In genomic region chr11:96267001-96267489, GRCh38 we compare ENCODE assay signal across 13 cellular contexts.
DNase-seq lines count a peak whose midpoint lies in the region; ATAC-seq, FAIRE-seq and TF ChIP-seq lines count a peak whose summit lies in the region.
"Had no signal": no experiment of that assay in that cellular context is flagged by ENCODE, and none has a peak within 500 bp of the region (broad histone marks: within the 10 kb centered on the region; RNA-seq: fewer than 3 reads in every experiment).

No MANE protein-coding gene starts in this region.

- peak; percentile 69 for DNase-seq in GM23248
- DNase-seq in GM12878 (ENCODE audit: low read depth, low spot score), result no peak
- no peak for DNase-seq in naive thymus-derived CD8-positive, alpha-beta T cell
- DNase-seq in NK-92 treated with Interleukin-12 subunit alpha and Interleukin-12 subunit beta, amount 100 ng/mL, for 24 hours (lab: John Stamatoyannopoulos, UW), result no peak
- DNase-seq: Calu3, NCI-H187 had no signal

- RAD21 ChIA-PET in GM12878 (lab: Charles Lee; ENCODE audit: unreplicated experiment), result interaction anchor here (0.7 to 4.4 kb wide), 14 partner anchors 8 to 215 kb away, joined by 3 to 55 read pairs (median 6); partner anchors contain the start of gene MAML2

- H3K4me3 Mint-ChIP-seq in naive thymus-derived CD8-positive, alpha-beta T cell, result peak overlapping the region; percentile 59 to 86 (median 73)

- SMC1A ChIA-PET in GM12878 (lab: Charles Lee; ENCODE audit: uncharacterized antibody, unreplicated experiment), result interaction anchor here (0.7 to 6.1 kb wide), 19 partner anchors 9 to 215 kb away, joined by 3 to 57 read pairs (median 3); partner anchors contain the start of gene MAML2

- H3K9me2 ChIP-seq in GM23248 (ENCODE audit: insufficient read depth), result no peaks in the 10 kb centered on the region

- TF ChIP-seq EP300 in GM12878 (IDR thresholded peaks at IDR 0.05; ENCODE audit: borderline replicate concordance in 1 of 2, control insufficient read depth in 1 of 2, low read depth in 2 of 2, low read length in 2 of 2), result no peak; a peak in 1 of 4 replicates

- H3K4me1 Mint-ChIP-seq in naive thymus-derived CD8-positive, alpha-beta T cell, result peaks cover 40 to 92% (median 83%) of the 10 kb centered on the region in 4 donors

- in situ Hi-C loops in GM23248 (cut with MboI), result no loop called here
- in situ Hi-C loops in GM12878 (cut with MboI), result no loop called here

- H3K36me3 ChIP-seq in BLaER1 (no peaks in the 10 kb centered on the region), GM23248 (ENCODE audit: low read depth) (no peaks in the 10 kb centered on the region), GM12878 (ENCODE audit: control insufficient read depth in 2 of 2, insufficient read depth in 2 of 2, low read length in 1 of 2) (peaks cover 0 to 2% of the 10 kb centered on the region in 2 experiments; a peak in 1 of 4 replicates)
- H3K36me3 ChIP-seq: thoracic aorta had no signal

- no peak for TF ChIP-seq RAD21 in GM12878 (IDR thresholded peaks at IDR 0.05; ENCODE audit: insufficient read depth, low read depth, low read length)

- H3K27ac ChIP-seq in BLaER1, result no peak overlapping the region
- peak overlapping the region; percentile 28 for H3K27ac ChIP-seq in GM23248
- H3K27ac ChIP-seq in GM12878 (ENCODE audit: control insufficient read depth, insufficient read depth), result peak overlapping the region; percentile 73
- H3K27ac ChIP-seq: hepatocyte had no signal

- peaks cover 31 to 41% (median 34%) of the 10 kb centered on the region in 3 donors for H3K36me3 Mint-ChIP-seq in naive thymus-derived CD8-positive, alpha-beta T cell

- intact Hi-C loops in GM12878 (cut with micrococcal nuclease; ENCODE audit: unreplicated experiment), result loop anchor here (1.0 to 5.0 kb wide), 3 partner anchors 26 to 215 kb away; no protein-coding TSS in a partner anchor

- H3K79me2 ChIP-seq in GM23248 (ENCODE audit: insufficient read depth) (peaks cover 97% of the 10 kb centered on the region), GM12878 (ENCODE audit: control insufficient read depth, insufficient read depth, low read length) (peaks cover 32% of the 10 kb centered on the region)

- TF ChIP-seq POLR2A in GM12878 (IDR thresholded peaks at IDR 0.05; ENCODE audit: low read depth, low read length), result no peak

- no TSS peak for BruUV-seq in GM12878 (replicated peaks; lab: Mats Ljungman, UMichigan)

- peaks cover 0 to 23% (median 7%) of the 10 kb centered on the region in 9 donors for H3K9me3 Mint-ChIP-seq in naive thymus-derived CD8-positive, alpha-beta T cell

- H3K9ac ChIP-seq in BLaER1 (no peak overlapping the region), GM23248 (peak overlapping the region; percentile 15; the same call in 1 of the 2 replicates), GM12878 (ENCODE audit: control insufficient read depth, insufficient read depth, low read length) (peak overlapping the region; percentile 41)

- 6 to 21% methylated on average over 1 of the region's 1 CpG for WGBS in GM23248 (ENCODE audit: low coverage in 1 of 2, low lambda C conversion rate in 2 of 2, missing lambda C conversion rate in 2 of 2), 2 experiments
- WGBS in GM12878 (ENCODE audit: insufficient coverage, insufficient replicate concordance, low lambda C conversion rate, missing lambda C conversion rate), result 71% methylated on average over 1 of the region's 1 CpG

- H3K27me3 Mint-ChIP-seq in naive thymus-derived CD8-positive, alpha-beta T cell, result no peaks in the 10 kb centered on the region

- H3K4me3 ChIP-seq in BLaER1 (no peak overlapping the region), GM23248 (no peak overlapping the region), GM12878 (no peak overlapping the region)
- H3K4me3 ChIP-seq: hepatocyte, thoracic aorta had no signal

- H2AFZ ChIP-seq in GM23248, result no peak overlapping the region
- H2AFZ ChIP-seq in GM12878 (ENCODE audit: control insufficient read depth, low read depth, low read length), result no peak overlapping the region; the same call in 1 of the 2 replicates
- H2AFZ ChIP-seq: hepatocyte had no signal

- H3K27ac Mint-ChIP-seq in naive thymus-derived CD8-positive, alpha-beta T cell, result peak overlapping the region; percentile 63 to 94 (median 93)

- H3F3A ChIP-seq in GM23248 (ENCODE audit: insufficient read depth), result peaks cover 36% of the 10 kb centered on the region

- H3K4me1 ChIP-seq in BLaER1 (peaks cover 21% of the 10 kb centered on the region), GM23248 (ENCODE audit: insufficient read depth) (peaks cover 35% of the 10 kb centered on the region), GM12878 (ENCODE audit: control insufficient read depth, insufficient read depth, low read length) (peaks cover 18% of the 10 kb centered on the region)

- H3K4me2 ChIP-seq in BLaER1 (peak overlapping the region; percentile 41), GM23248 (ENCODE audit: unreplicated experiment) (peak overlapping the region; percentile 30), GM12878 (ENCODE audit: control insufficient read depth, insufficient read depth) (peak overlapping the region; percentile 94)
- H3K4me2 ChIP-seq: hepatocyte had no signal

- ATAC-seq in GM12878, result no peak; the same call in 2 of the 3 replicates
- peak; percentile 5 to 6 for ATAC-seq in naive thymus-derived CD8-positive, alpha-beta T cell
- no peak for ATAC-seq in HG03095 (IDR thresholded peaks at IDR 0.05; ENCODE audit: unreplicated experiment)
- ATAC-seq in HG03520 (IDR thresholded peaks at IDR 0.05; ENCODE audit: unreplicated experiment), result no peak
- no peak for ATAC-seq in GM21447 (IDR thresholded peaks at IDR 0.05; ENCODE audit: unreplicated experiment)
- ATAC-seq: HCT116 had no signal

- CTCF ChIA-PET in GM12878 (lab: Yijun Ruan, JAX), result interaction anchor here (0.8 to 1.9 kb wide), 10 partner anchors 9 to 76 kb away, joined by 3 to 12 read pairs (median 3); partner anchors contain the start of gene MAML2

- FAIRE-seq in GM12878 (lab: Jason Lieb, UNC), result no peak

- H3K27me3 ChIP-seq in BLaER1, result no peaks in the 10 kb centered on the region
- H3K27me3 ChIP-seq in GM23248 (replicated peaks; ENCODE audit: insufficient read depth), result no peaks in the 10 kb centered on the region
- no peaks in the 10 kb centered on the region for H3K27me3 ChIP-seq in GM12878 (replicated peaks in 1 of 2; ENCODE audit: control insufficient read depth in 2 of 2, insufficient read depth in 2 of 2, low read length in 1 of 2)
- H3K27me3 ChIP-seq: hepatocyte had no signal

- no peak for TF ChIP-seq CTCF in GM12878 (IDR thresholded peaks at IDR 0.05 in 2 of 3, conservative IDR thresholded peaks at IDR 0.05 in 1 of 3; ENCODE audit: control insufficient read depth in 2 of 3, extremely low read depth in 1 of 3, insufficient read depth in 1 of 3, low read depth in 3 of 3, low read length in 3 of 3)

- H4K20me1 ChIP-seq in BLaER1, result no peaks in the 10 kb centered on the region
- H4K20me1 ChIP-seq in GM23248 (ENCODE audit: insufficient read depth), result no peaks in the 10 kb centered on the region
- no peaks in the 10 kb centered on the region for H4K20me1 ChIP-seq in GM12878 (ENCODE audit: control insufficient read depth, insufficient read depth)

- H3K9me3 ChIP-seq in BLaER1 (peaks cover 6% of the 10 kb centered on the region; the same call in 1 of the 2 replicates), GM23248 (ENCODE audit: low read depth) (no peaks in the 10 kb centered on the region), GM12878 (replicated peaks; ENCODE audit: control insufficient read depth, insufficient read depth, low read length) (peaks cover 12% of the 10 kb centered on the region; the same call in 2 of the 3 replicates)
- H3K9me3 ChIP-seq: thoracic aorta had no signal

- POLR2A ChIA-PET in GM12878 (lab: Charles Lee), result interaction anchor here (0.9 to 4.5 kb wide), 8 partner anchors 12 to 78 kb away, joined by 3 to 13 read pairs (median 4); partner anchors contain the start of gene MAML2
- POLR2A ChIA-PET in naive thymus-derived CD8-positive, alpha-beta T cell (lab: Charles Lee), result interaction anchor here (0.6 to 4.2 kb wide), 9 partner anchors 9 to 77 kb away, joined by 3 to 21 read pairs (median 5); partner anchors contain the start of gene MAML2

TF ChIP-seq in GM12878, 131 proteins besides CTCF, POLR2A, EP300 and RAD21:
- TF ChIP-seq FOXK2 (IDR thresholded peaks at IDR 0.05) (no peak), ZSCAN29 (IDR thresholded peaks at IDR 0.05) (no peak), GABPA (IDR thresholded peaks at IDR 0.05; ENCODE audit: low read depth) (no peak)

Comparison
In these comparisons a context has a peak if more than half of its experiments do, and no peak if none do; other contexts are left out.
1. H3K4me2 ChIP-seq: peak in every context shown above with its lines; median percentile 94 in GM12878; 41 in BLaER1; 30 in GM23248.
2. ATAC-seq: peak in naive thymus-derived CD8-positive, alpha-beta T cell (2 of 2); none in GM12878 (single experiment), HG03095 (single experiment), HG03520 (single experiment) and GM21447 (single experiment).